In genomic region chr15:85563328-85563727, GRCh38 we compare ENCODE assay signal across 13 cellular contexts.
DNase-seq lines count a peak whose midpoint lies in the region; ATAC-seq, FAIRE-seq and TF ChIP-seq lines count a peak whose summit lies in the region.
"Had no signal": no experiment of that assay in that cellular context is flagged by ENCODE, and none has a peak within 500 bp of the region (broad histone marks: within the 10 kb centered on the region; RNA-seq: fewer than 3 reads in every experiment).

No MANE protein-coding gene starts in this region.

- no peaks in the 10 kb centered on the region for H4K20me1 ChIP-seq in HepG2 (ENCODE audit: insufficient read depth, low read length)

- H3K4me3 ChIP-seq in coronary artery: peak overlapping the region; percentile 16
- no peak overlapping the region for H3K4me3 ChIP-seq in HepG2 (replicated peaks in 1 of 3; ENCODE audit: insufficient read depth in 1 of 3, low read depth in 2 of 3, low read length in 3 of 3)
- H3K4me3 ChIP-seq in thoracic aorta: no peak overlapping the region
- H3K4me3 ChIP-seq in sigmoid colon: no peak overlapping the region

- DNase-seq in HEK293T (ENCODE audit: extremely low spot score) (no peak), coronary artery (ENCODE audit: low spot score) (no peak), HepG2 (ENCODE audit: low spot score) (peak; percentile 36), thoracic aorta (ENCODE audit: low spot score) (no peak), sigmoid colon (no peak), GM19238 (ENCODE audit: insufficient read length, low spot score) (no peak)
- no peak for DNase-seq in T-helper 2 cell treated with Interferon-gamma antibody and Interleukin-4, amounts not matched to agents 5 μg/mL and 100 μg/mL, for 36 hours (ENCODE audit: low spot score)
- DNase-seq: activated CD8-positive, alpha-beta memory T cell treated with anti-CD3 and anti-CD28 coated beads, Interleukin-2, amount 50 U/mL, for 4 hours; COR-L47; hypothalamus; NCI-H446; substantia nigra had no signal

- no peaks in the 10 kb centered on the region for H3K36me3 ChIP-seq in HepG2 (replicated peaks in 1 of 2; ENCODE audit: control insufficient read depth in 1 of 2, insufficient read depth in 2 of 2, low read length in 2 of 2)
- no peaks in the 10 kb centered on the region for H3K36me3 ChIP-seq in thoracic aorta
- no peaks in the 10 kb centered on the region for H3K36me3 ChIP-seq in sigmoid colon

- peaks cover 3% of the 10 kb centered on the region for H3K36me3 Mint-ChIP-seq in T-helper 2 cell treated with Interferon-gamma antibody and Interleukin-4, amounts not matched to agents 5 μg/mL and 100 μg/mL, for 36 hours (ENCODE audit: low read depth)

- TF ChIP-seq RAD21 in HepG2 (CRISPR knock-in tag; IDR thresholded peaks at IDR 0.05): no peak

- BruUV-seq in HepG2 (replicated peaks; lab: Mats Ljungman, UMichigan): no TSS peak

- CTCF ChIA-PET in HEK293T (lab: Yijun Ruan, JAX) (no interaction called here), HepG2 (lab: Yijun Ruan, JAX; ENCODE audit: low intra/inter-chr PET ratio, low total read pairs) (no interaction called here)

- no peak overlapping the region for H2AFZ ChIP-seq in HepG2 (ENCODE audit: low read length)

- intact Hi-C loops in HepG2 (cut with micrococcal nuclease; ENCODE audit: unreplicated experiment) (no loop called here), sigmoid colon (cut with DNase I) (no loop called here)

- 70% methylated on average over 3 of the region's 3 CpGs for WGBS in HepG2 (ENCODE audit: low lambda C conversion rate)
- WGBS in sigmoid colon, 2 donors: 20 to 55% methylated on average over 3 of the region's 3 CpGs

- no peaks in the 10 kb centered on the region for H3K27me3 Mint-ChIP-seq in T-helper 2 cell treated with Interferon-gamma antibody and Interleukin-4, amounts not matched to agents 5 μg/mL and 100 μg/mL, for 36 hours (ENCODE audit: low read depth)

- peaks cover 13% of the 10 kb centered on the region for H3K4me1 Mint-ChIP-seq in T-helper 2 cell treated with Interferon-gamma antibody and Interleukin-4, amounts not matched to agents 5 μg/mL and 100 μg/mL, for 36 hours (ENCODE audit: low read depth)

- H3K27ac ChIP-seq in coronary artery: peak overlapping the region; percentile 21 to 78
- H3K27ac ChIP-seq in HepG2 (ENCODE audit: extremely low read length, insufficient read depth, low read length): no peak overlapping the region
- peak overlapping the region; percentile 57 to 58 for H3K27ac ChIP-seq in thoracic aorta
- peak overlapping the region in 1 of 4 donors; percentile 44 for H3K27ac ChIP-seq in sigmoid colon

- no peak overlapping the region for H3K4me2 ChIP-seq in HepG2 (ENCODE audit: low read depth, low read length)

- H3K9ac ChIP-seq in HepG2 (ENCODE audit: insufficient read depth, low read depth, low read length): no peak overlapping the region

- no peaks in the 10 kb centered on the region for H3K9me3 Mint-ChIP-seq in T-helper 2 cell treated with Interferon-gamma antibody and Interleukin-4, amounts not matched to agents 5 μg/mL and 100 μg/mL, for 36 hours

- FAIRE-seq in HepG2 (lab: Jason Lieb, UNC): peak; percentile 26

- TF ChIP-seq CTCF in coronary artery (IDR thresholded peaks at IDR 0.05): no peak
- TF ChIP-seq CTCF in HepG2 (CRISPR knock-in tag; IDR thresholded peaks at IDR 0.05): no peak
- TF ChIP-seq CTCF in thoracic aorta (IDR thresholded peaks at IDR 0.05): no peak
- TF ChIP-seq CTCF in sigmoid colon (IDR thresholded peaks at IDR 0.05): no peak

- H3K9me3 ChIP-seq in HepG2 (ENCODE audit: low read length): no peaks in the 10 kb centered on the region
- H3K9me3 ChIP-seq in thoracic aorta: no peaks in the 10 kb centered on the region
- no peaks in the 10 kb centered on the region for H3K9me3 ChIP-seq in sigmoid colon

- peaks cover 12% of the 10 kb centered on the region for H3K4me1 ChIP-seq in HepG2 (ENCODE audit: insufficient read depth, low read length)
- peaks cover 8 to 22% of the 10 kb centered on the region in 2 donors for H3K4me1 ChIP-seq in thoracic aorta (ENCODE audit: control insufficient read depth in 1 of 2, low read depth in 2 of 2)
- H3K4me1 ChIP-seq in sigmoid colon: peaks cover 0 to 11% (median 0%) of the 10 kb centered on the region in 4 donors

- TF ChIP-seq POLR2A in HepG2 (IDR thresholded peaks at IDR 0.05; ENCODE audit: insufficient read depth in 1 of 2, low read depth in 2 of 2, low read length in 2 of 2): no peak
- no peak for TF ChIP-seq POLR2A in sigmoid colon (IDR thresholded peaks at IDR 0.05)

- no peak overlapping the region for H3K27ac Mint-ChIP-seq in T-helper 2 cell treated with Interferon-gamma antibody and Interleukin-4, amounts not matched to agents 5 μg/mL and 100 μg/mL, for 36 hours

- TF ChIP-seq EP300 in HepG2 (IDR thresholded peaks at IDR 0.05; ENCODE audit: low read depth in 2 of 2, low read length in 2 of 2) (no peak), HepG2 (CRISPR knock-in tag; IDR thresholded peaks at IDR 0.05; ENCODE audit: borderline replicate concordance) (no peak), sigmoid colon (IDR thresholded peaks at IDR 0.05) (no peak)

- POLR2A ChIA-PET in HEK293T (lab: Yijun Ruan, JAX): no interaction called here
- POLR2A ChIA-PET in HepG2 (lab: Yijun Ruan, JAX): no interaction called here

- no peaks in the 10 kb centered on the region; a peak in 1 of 5 replicates for H3K27me3 ChIP-seq in HepG2 (ENCODE audit: control insufficient read depth in 1 of 2, insufficient read depth in 2 of 2, low read length in 2 of 2)
- no peaks in the 10 kb centered on the region for H3K27me3 ChIP-seq in thoracic aorta (replicated peaks; ENCODE audit: insufficient read depth)
- no peaks in the 10 kb centered on the region for H3K27me3 ChIP-seq in sigmoid colon

- ATAC-seq in HepG2: no peak; the same call in 2 of the 3 replicates
- ATAC-seq in thoracic aorta (ENCODE audit: insufficient number of reproducible peaks, low FRiP score, low read depth): no peak
- ATAC-seq in GM21381 (IDR thresholded peaks at IDR 0.05; ENCODE audit: unreplicated experiment): no peak

- H3K4me3 Mint-ChIP-seq in T-helper 2 cell treated with Interferon-gamma antibody and Interleukin-4, amounts not matched to agents 5 μg/mL and 100 μg/mL, for 36 hours: no peak overlapping the region

- H3K79me2 ChIP-seq in HepG2 (ENCODE audit: insufficient read depth, low read length): no peaks in the 10 kb centered on the region

- in situ Hi-C loops in HepG2 (cut with HindIII; ENCODE audit: extremely low pct_ligation_motif_present, low pct_unique_long_range_greater_than_20kb): no loop called here

TF ChIP-seq in HEK293T, 16 proteins besides CTCF, POLR2A, EP300 and RAD21:
- TF ChIP-seq ZNF384 (IDR thresholded peaks at IDR 0.05): peak; percentile 72
- no peak for TF ChIP-seq SP1 (IDR thresholded peaks at IDR 0.05)
TF ChIP-seq in HEK293T: peak in this region for 1.

TF ChIP-seq in HepG2, 621 proteins besides CTCF, POLR2A, EP300 and RAD21:
- peak; percentile 37 for TF ChIP-seq HNF4A (CRISPR knock-in tag; IDR thresholded peaks at IDR 0.05)
- TF ChIP-seq, protein P1, sequence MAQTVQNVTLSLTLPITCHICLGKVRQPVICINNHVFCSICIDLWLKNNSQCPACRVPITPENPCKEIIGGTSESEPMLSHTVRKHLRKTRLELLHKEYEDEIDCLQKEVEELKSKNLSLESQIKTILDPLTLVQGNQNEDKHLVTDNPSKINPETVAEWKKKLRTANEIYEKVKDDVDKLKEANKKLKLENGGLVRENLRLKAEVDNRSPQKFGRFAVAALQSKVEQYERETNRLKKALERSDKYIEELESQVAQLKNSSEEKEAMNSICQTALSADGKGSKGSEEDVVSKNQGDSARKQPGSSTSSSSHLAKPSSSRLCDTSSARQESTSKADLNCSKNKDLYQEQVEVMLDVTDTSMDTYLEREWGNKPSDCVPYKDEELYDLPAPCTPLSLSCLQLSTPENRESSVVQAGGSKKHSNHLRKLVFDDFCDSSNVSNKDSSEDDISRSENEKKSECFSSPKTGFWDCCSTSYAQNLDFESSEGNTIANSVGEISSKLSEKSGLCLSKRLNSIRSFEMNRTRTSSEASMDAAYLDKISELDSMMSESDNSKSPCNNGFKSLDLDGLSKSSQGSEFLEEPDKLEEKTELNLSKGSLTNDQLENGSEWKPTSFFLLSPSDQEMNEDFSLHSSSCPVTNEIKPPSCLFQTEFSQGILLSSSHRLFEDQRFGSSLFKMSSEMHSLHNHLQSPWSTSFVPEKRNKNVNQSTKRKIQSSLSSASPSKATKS (CRISPR knock-in tag; IDR thresholded peaks at IDR 0.05): no peak
- 0 out of 2 replicates have a peak, but pooled peaks have one; percentile 18 for TF ChIP-seq GATAD2A (CRISPR knock-in tag; IDR thresholded peaks at IDR 0.05)
